ENCODE assay signal across 8 cellular contexts in the genomic region with DNA sequence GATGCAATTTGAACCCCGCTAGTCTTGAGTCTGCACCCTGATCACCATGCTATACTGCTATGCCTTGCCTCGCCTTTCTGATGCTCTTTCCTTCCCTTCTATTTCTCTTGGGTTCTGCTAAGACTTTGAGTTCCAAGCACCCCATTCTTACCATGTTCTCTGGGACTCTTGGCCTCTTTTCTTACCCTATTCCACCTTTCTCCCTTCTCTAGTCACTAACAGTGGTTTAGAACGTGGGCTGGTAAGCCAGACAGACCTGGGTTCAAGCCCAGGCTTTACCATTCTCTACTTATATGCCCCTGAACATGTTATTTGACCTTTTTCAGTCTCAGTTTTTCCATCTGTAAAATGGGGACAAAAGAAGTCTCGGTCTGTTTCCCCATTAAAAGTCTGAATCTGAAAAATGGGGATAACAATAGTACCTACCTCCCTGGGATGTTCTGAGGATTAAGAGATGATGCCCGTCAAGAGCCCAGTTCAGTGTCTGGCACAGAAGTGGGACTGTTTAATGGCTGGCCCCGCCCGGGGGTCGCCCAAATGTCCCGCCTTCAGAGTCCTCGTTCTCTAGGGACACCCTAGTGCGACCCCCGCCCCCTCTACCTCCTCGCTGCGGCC. TPM values are rescaled to one million over a fixed set of nuclear protein-coding genes. Genes with fewer than 3 reads are reported as not detected.
DNase-seq lines count a peak whose midpoint lies in the region; ATAC-seq, FAIRE-seq and TF ChIP-seq lines count a peak whose summit lies in the region.

No MANE protein-coding gene starts in this region.

- 23% methylated on average over 9 of the region's 14 CpGs for WGBS in A549 (ENCODE audit: missing lambda C conversion rate)

- CTCF ChIA-PET in A549 (lab: Yijun Ruan, JAX) = interaction anchor here (0.6 to 2.5 kb wide), 9 partner anchors 10 to 155 kb away, joined by 3 to 9 read pairs (median 5); no protein-coding TSS in a partner anchor

- peak overlapping the region; percentile 95 to 97 for H3K27ac ChIP-seq in A549

- H3K9ac ChIP-seq in mucosa of stomach (ENCODE audit: low read length) = peak overlapping the region; percentile 99

- H3K4me3 ChIP-seq in A549 = peak overlapping the region; percentile 68
- peak overlapping the region; percentile 94 for H3K4me3 ChIP-seq in bronchial epithelial cell (ENCODE audit: low read depth, low read length)
- H3K4me3 ChIP-seq in mucosa of stomach (ENCODE audit: low read length) = peak overlapping the region; percentile 44

- DNase-seq in A549 (ENCODE audit: low read depth in 1 of 2, low spot score in 1 of 2) = no peak
- DNase-seq in bronchial epithelial cell (ENCODE audit: low read depth) = no peak
- DNase-seq in NCI-H1417 treated with DMSO at 0.1 percent for 48 hours (lab: John Stamatoyannopoulos, UW) = no peak
- no peak for DNase-seq in left lobe of liver (ENCODE audit: low spot score)
- DNase-seq in RPMI8226 = no peak

- TF ChIP-seq POLR2A in A549 (IDR thresholded peaks at IDR 0.05; ENCODE audit: low read length) = no peak; the same call in 1 of the 2 replicates

- H3K27me3 ChIP-seq in bronchial epithelial cell (ENCODE audit: control insufficient read depth, insufficient read depth, low read length) (no peaks in the 10 kb centered on the region), mucosa of stomach (ENCODE audit: control insufficient read depth, insufficient read depth, low read length) (no peaks in the 10 kb centered on the region)

- H3K4me1 ChIP-seq in A549 = peaks cover 21% of the 10 kb centered on the region
- H3K4me1 ChIP-seq in mucosa of stomach (ENCODE audit: control insufficient read depth, insufficient read depth, low read length) = peaks cover 9% of the 10 kb centered on the region

- peak overlapping the region; percentile 86 for H3K4me2 ChIP-seq in A549

- no peak for TF ChIP-seq EP300 in A549 (IDR thresholded peaks at IDR 0.05)

- H3K9me3 ChIP-seq in A549 (no peaks in the 10 kb centered on the region), mucosa of stomach (ENCODE audit: control insufficient read depth, low read length) (no peaks in the 10 kb centered on the region)

- no peak for TF ChIP-seq RAD21 in A549 (conservative IDR thresholded peaks at IDR 0.05 in 1 of 2, IDR thresholded peaks at IDR 0.05 in 1 of 2)

- POLR2A ChIA-PET in A549 (lab: Yijun Ruan, JAX) = interaction anchor here (0.6 to 1.6 kb wide), 10 partner anchors 7 to 325 kb away, joined by 3 to 17 read pairs (median 4); a partner anchor contains a TSS

- ATAC-seq in A549 = no peak
- ATAC-seq in HG03378 (IDR thresholded peaks at IDR 0.05; ENCODE audit: unreplicated experiment) = peak; percentile 2
- ATAC-seq in GM18511 (IDR thresholded peaks at IDR 0.05; ENCODE audit: unreplicated experiment) = no peak
- no peak for ATAC-seq in left lobe of liver

- FAIRE-seq in A549 (lab: Jason Lieb, UNC) (no peak), bronchial epithelial cell (lab: Jason Lieb, UNC) (no peak)

- TF ChIP-seq CTCF in A549 (IDR thresholded peaks at IDR 0.05) (no peak), bronchial epithelial cell (IDR thresholded peaks at IDR 0.05; ENCODE audit: insufficient read depth, low read length, severe bottlenecking) (no peak)

- H3K36me3 ChIP-seq in bronchial epithelial cell (ENCODE audit: control insufficient read depth, insufficient read depth, low read length) (peaks cover 12% of the 10 kb centered on the region), mucosa of stomach (ENCODE audit: control insufficient read depth, insufficient read depth, low read length) (peaks cover 7% of the 10 kb centered on the region)

TF ChIP-seq in A549, 52 proteins besides CTCF, POLR2A, EP300 and RAD21 (continues in another document):
- TF ChIP-seq ZFP36 (IDR thresholded peaks at IDR 0.05; ENCODE audit: borderline replicate concordance, partially characterized antibody) = no peak
- TF ChIP-seq POLR2AphosphoS2 (conservative IDR thresholded peaks at IDR 0.05; ENCODE audit: low read length) = no peak
- TF ChIP-seq ZSCAN20 (CRISPR knock-in tag; IDR thresholded peaks at IDR 0.05) = no peak
- no peak for TF ChIP-seq CBX2 (IDR thresholded peaks at IDR 0.05; ENCODE audit: borderline replicate concordance, low read depth)
- TF ChIP-seq, protein P1, sequence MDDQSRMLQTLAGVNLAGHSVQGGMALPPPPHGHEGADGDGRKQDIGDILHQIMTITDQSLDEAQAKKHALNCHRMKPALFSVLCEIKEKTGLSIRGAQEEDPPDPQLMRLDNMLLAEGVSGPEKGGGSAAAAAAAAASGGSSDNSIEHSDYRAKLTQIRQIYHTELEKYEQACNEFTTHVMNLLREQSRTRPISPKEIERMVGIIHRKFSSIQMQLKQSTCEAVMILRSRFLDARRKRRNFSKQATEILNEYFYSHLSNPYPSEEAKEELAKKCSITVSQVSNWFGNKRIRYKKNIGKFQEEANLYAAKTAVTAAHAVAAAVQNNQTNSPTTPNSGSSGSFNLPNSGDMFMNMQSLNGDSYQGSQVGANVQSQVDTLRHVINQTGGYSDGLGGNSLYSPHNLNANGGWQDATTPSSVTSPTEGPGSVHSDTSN (IDR thresholded peaks at IDR 0.05) = no peak
- TF ChIP-seq FOXS1 (CRISPR knock-in tag; IDR thresholded peaks at IDR 0.05) = no peak
- TF ChIP-seq, protein P2, sequence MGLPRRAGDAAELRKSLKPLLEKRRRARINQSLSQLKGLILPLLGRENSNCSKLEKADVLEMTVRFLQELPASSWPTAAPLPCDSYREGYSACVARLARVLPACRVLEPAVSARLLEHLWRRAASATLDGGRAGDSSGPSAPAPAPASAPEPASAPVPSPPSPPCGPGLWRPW (IDR thresholded peaks at IDR 0.05) = no peak
- no peak for TF ChIP-seq CEBPB (IDR thresholded peaks at IDR 0.05)
- no peak for TF ChIP-seq ZNF302 (CRISPR knock-in tag; IDR thresholded peaks at IDR 0.05)
- no peak for TF ChIP-seq HOXB13 (CRISPR knock-in tag; IDR thresholded peaks at IDR 0.05; ENCODE audit: low read depth)
- no peak for TF ChIP-seq EHMT2 (IDR thresholded peaks at IDR 0.05; ENCODE audit: low read depth)
- TF ChIP-seq SREBF2 (IDR thresholded peaks at IDR 0.05) = no peak
- no peak for TF ChIP-seq MYC (IDR thresholded peaks at IDR 0.05; ENCODE audit: borderline replicate concordance, low read length)
- no peak for TF ChIP-seq JUN (IDR thresholded peaks at IDR 0.05)
- TF ChIP-seq SMC3 (IDR thresholded peaks at IDR 0.05) = no peak
- TF ChIP-seq CHD2 (IDR thresholded peaks at IDR 0.05; ENCODE audit: low read length, partially characterized antibody) = peak; percentile 20
- TF ChIP-seq TP53 (CRISPR knock-in tag; IDR thresholded peaks at IDR 0.05) = no peak
- TF ChIP-seq JUNB (IDR thresholded peaks at IDR 0.05) = no peak
- TF ChIP-seq NFE2L2 (conservative IDR thresholded peaks at IDR 0.05; ENCODE audit: low read length) = no peak
- no peak for TF ChIP-seq HOXB5 (CRISPR knock-in tag; IDR thresholded peaks at IDR 0.05)
- TF ChIP-seq, protein P3, sequence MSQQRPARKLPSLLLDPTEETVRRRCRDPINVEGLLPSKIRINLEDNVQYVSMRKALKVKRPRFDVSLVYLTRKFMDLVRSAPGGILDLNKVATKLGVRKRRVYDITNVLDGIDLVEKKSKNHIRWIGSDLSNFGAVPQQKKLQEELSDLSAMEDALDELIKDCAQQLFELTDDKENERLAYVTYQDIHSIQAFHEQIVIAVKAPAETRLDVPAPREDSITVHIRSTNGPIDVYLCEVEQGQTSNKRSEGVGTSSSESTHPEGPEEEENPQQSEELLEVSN (IDR thresholded peaks at IDR 0.05; ENCODE audit: borderline replicate concordance, low read depth) = no peak
- TF ChIP-seq RCOR1 (IDR thresholded peaks at IDR 0.05; ENCODE audit: low read depth, low read length) = 0 out of 2 replicates have a peak, but pooled peaks have one; percentile 10

RNA-seq across cellular contexts. Expression of a gene that starts 0.4 kb away (rescaled TPM):
- polyA plus RNA-seq in A549 (2011; rRNA removed) (42.6 and 49.2 TPM in 2 replicates), A549 (2017; fragmentation: RNase III; extraction: RNeasy Plus Mini Kit Qiagen cat#74134 plus additional on column Dnase treatment) (44.3 to 53.6 TPM (median 50.3 TPM) in 3 replicates)
- 50.2 and 57.1 TPM in 2 replicates for polyA plus RNA-seq in A549 (2012; cell fraction: cytosol; rRNA removed)
- polyA plus RNA-seq in A549 (2012; cell fraction: nucleus; rRNA removed) = 36.8 and 43.0 TPM in 2 replicates
- polyA minus RNA-seq in A549 (2011; rRNA and poly(A)+ RNA removed) = 46.9 and 52.3 TPM in 2 replicates
- total RNA-seq in bronchial epithelial cell (46.9 and 78.5 TPM in 2 replicates), left lobe of liver (25.8 TPM)

RNA-seq across cellular contexts. Expression of a gene that starts 1.0 kb away (rescaled TPM):
- 126 and 140 TPM in 2 replicates for polyA plus RNA-seq in A549 (2011; rRNA removed)
- polyA plus RNA-seq in A549 (2012; cell fraction: cytosol; rRNA removed) = 152 and 172 TPM in 2 replicates
- polyA plus RNA-seq in A549 (2012; cell fraction: nucleus; rRNA removed) = 80.9 and 87.3 TPM in 2 replicates
- 292 to 310 TPM (median 298 TPM) in 3 replicates for polyA plus RNA-seq in A549 (2017; fragmentation: RNase III; extraction: RNeasy Plus Mini Kit Qiagen cat#74134 plus additional on column Dnase treatment)
- 124 and 133 TPM in 2 replicates for polyA minus RNA-seq in A549 (2011; rRNA and poly(A)+ RNA removed)
- total RNA-seq in bronchial epithelial cell = 192 and 204 TPM in 2 replicates
- 42.1 TPM for total RNA-seq in left lobe of liver

RNA-seq across cellular contexts. Expression of a gene that starts 18.2 kb away (rescaled TPM):
- polyA plus RNA-seq in A549 (2011; rRNA removed) (13.0 and 18.1 TPM in 2 replicates), A549 (2017; fragmentation: RNase III; extraction: RNeasy Plus Mini Kit Qiagen cat#74134 plus additional on column Dnase treatment) (9.9 to 12.8 TPM (median 10.3 TPM) in 3 replicates)
- polyA plus RNA-seq in A549 (2012; cell fraction: cytosol; rRNA removed) = 13.6 and 14.1 TPM in 2 replicates
- polyA plus RNA-seq in A549 (2012; cell fraction: nucleus; rRNA removed) = 115 and 128 TPM in 2 replicates
- polyA minus RNA-seq in A549 (2011; rRNA and poly(A)+ RNA removed) = 23.9 and 25.2 TPM in 2 replicates
- total RNA-seq in bronchial epithelial cell (11.3 and 17.3 TPM in 2 replicates), left lobe of liver (7.1 TPM)

RNA-seq across cellular contexts. Expression of a gene that starts 22.1 kb away (rescaled TPM):
- polyA plus RNA-seq in A549 (2011; rRNA removed) (13.5 and 16.0 TPM in 2 replicates), A549 (2017; fragmentation: RNase III; extraction: RNeasy Plus Mini Kit Qiagen cat#74134 plus additional on column Dnase treatment) (15.6 to 16.1 TPM (median 15.9 TPM) in 3 replicates)
- 22.5 and 26.5 TPM in 2 replicates for polyA plus RNA-seq in A549 (2012; cell fraction: cytosol; rRNA removed)
- polyA plus RNA-seq in A549 (2012; cell fraction: nucleus; rRNA removed) = 20.9 and 21.9 TPM in 2 replicates
- 11.0 TPM in 2 replicates for polyA minus RNA-seq in A549 (2011; rRNA and poly(A)+ RNA removed)
- total RNA-seq in bronchial epithelial cell (18.2 and 36.4 TPM in 2 replicates), left lobe of liver (24.6 TPM)

RNA-seq across cellular contexts. Expression of a gene that starts 42.1 kb away (rescaled TPM):
- polyA plus RNA-seq in A549 (2011; rRNA removed) (21.2 and 21.6 TPM in 2 replicates), A549 (2017; fragmentation: RNase III; extraction: RNeasy Plus Mini Kit Qiagen cat#74134 plus additional on column Dnase treatment) (17.2 to 20.0 TPM (median 18.1 TPM) in 3 replicates)
- 25.9 and 30.9 TPM in 2 replicates for polyA plus RNA-seq in A549 (2012; cell fraction: cytosol; rRNA removed)
- polyA plus RNA-seq in A549 (2012; cell fraction: nucleus; rRNA removed) = 27.7 and 29.5 TPM in 2 replicates
- 49.8 and 52.6 TPM in 2 replicates for polyA minus RNA-seq in A549 (2011; rRNA and poly(A)+ RNA removed)
- total RNA-seq in bronchial epithelial cell (21.6 and 26.5 TPM in 2 replicates), left lobe of liver (16.0 TPM)

Comparison
In these comparisons a context has a peak if more than half of its experiments do, and no peak if none do; other contexts are left out.
1. H3K4me3 ChIP-seq: peak in every context shown above with its lines; median percentile 94 in bronchial epithelial cell; 68 in A549; 44 in mucosa of stomach.